ENCODE assay signal across 18 cellular contexts in the genomic region with DNA sequence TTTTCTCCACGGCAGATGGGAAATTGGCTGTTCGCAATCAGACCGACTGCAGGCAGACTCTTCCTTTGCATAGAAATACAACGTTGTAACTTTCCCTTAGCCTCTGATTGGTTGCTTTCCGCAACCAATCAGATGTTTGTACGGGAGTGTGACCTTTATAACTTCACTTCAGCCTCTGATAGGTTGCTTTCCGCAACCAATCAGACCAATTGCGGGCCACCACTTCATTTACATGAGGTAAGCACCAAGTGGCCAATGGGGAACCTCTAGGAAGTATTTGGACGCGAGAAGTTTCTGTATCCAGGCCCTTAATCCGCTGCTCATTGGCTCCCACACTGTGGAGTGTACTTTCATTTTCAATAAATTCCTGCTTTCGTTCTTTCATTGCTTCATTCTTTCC.
"Had no signal": no experiment of that assay in that cellular context is flagged by ENCODE, and none has a peak within 500 bp of the region (broad histone marks: within the 10 kb centered on the region; RNA-seq: fewer than 3 reads in every experiment).

No MANE protein-coding gene starts in this region.

- H3K4me3 Mint-ChIP-seq: mesothelial cell of epicardium, natural killer cell, neural progenitor cell had no signal

- H3K9me3 ChIP-seq: heart left ventricle, pancreas, suprapubic skin, transverse colon had no signal

- DNase-seq: cortex of kidney; dorsolateral prefrontal cortex; effector CD8-positive, alpha-beta T cell; heart left ventricle; hippocampal formation; kidney glomerular epithelial cell; natural killer cell; nucleus accumbens; pancreas; small intestine; stimulated activated CD4-positive, alpha-beta T cell treated with anti-CD3 and anti-CD28 coated beads, Interleukin-12 subunit alpha, Interleukin-12 subunit beta, amount 100 ng/mL, for 4 hours; stimulated activated naive CD4-positive, alpha-beta T cell; transverse colon had no signal

- H3K9ac ChIP-seq: neural progenitor cell had no signal

- H3K4me2 ChIP-seq: neural progenitor cell had no signal

- H3K27ac Mint-ChIP-seq: mesothelial cell of epicardium, neural progenitor cell, progenitor cell of endocrine pancreas had no signal

- H3K36me3 Mint-ChIP-seq: natural killer cell had no signal

- ATAC-seq: heart left ventricle, pancreas, right cardiac atrium had no signal

- H3K36me3 ChIP-seq: neural progenitor cell, pancreas, suprapubic skin had no signal

- H3K4me3 ChIP-seq: dorsolateral prefrontal cortex, heart left ventricle, neural progenitor cell, pancreas, suprapubic skin, transverse colon had no signal

- H3K27me3 ChIP-seq: dorsolateral prefrontal cortex, heart left ventricle, neural progenitor cell, pancreas, suprapubic skin, transverse colon had no signal

- H3K27ac ChIP-seq: dorsolateral prefrontal cortex, neural progenitor cell, pancreas, suprapubic skin, transverse colon had no signal
